In genomic region chr1:41416552-41417334, GRCh38 we compare ENCODE assay signal across 8 cellular contexts. TPM values are rescaled to one million over a fixed set of nuclear protein-coding genes. Genes with fewer than 3 reads are reported as not detected.
DNase-seq lines count a peak whose midpoint lies in the region; ATAC-seq and TF ChIP-seq lines count a peak whose summit lies in the region.

No MANE protein-coding gene starts in this region.

- no peaks in the 10 kb centered on the region for H3K9me3 Mint-ChIP-seq in CD4-positive, CD25-positive, alpha-beta regulatory T cell
- H3K9me3 Mint-ChIP-seq in natural killer cell, result no peaks in the 10 kb centered on the region
- no peaks in the 10 kb centered on the region for H3K9me3 Mint-ChIP-seq in stimulated activated naive B cell treated with anti-CD40 and anti-IgM and Interleukin-4, amounts not matched to agents 10 μg/mL and 1 μg/mL and 100 μg/mL, for 72 hours

- intact Hi-C loops in natural killer cell (cut with micrococcal nuclease), result loop anchor here (1.0 kb wide), 3 partner anchors 93 to 148 kb away; no protein-coding TSS in a partner anchor

- H3K36me3 Mint-ChIP-seq in CD4-positive, CD25-positive, alpha-beta regulatory T cell, result no peaks in the 10 kb centered on the region
- H3K36me3 Mint-ChIP-seq in natural killer cell, result no peaks in the 10 kb centered on the region
- no peaks in the 10 kb centered on the region for H3K36me3 Mint-ChIP-seq in stimulated activated naive B cell treated with anti-CD40 and anti-IgM and Interleukin-4, amounts not matched to agents 10 μg/mL and 1 μg/mL and 100 μg/mL, for 72 hours

- H3K9me3 ChIP-seq in CD4-positive, CD25-positive, alpha-beta regulatory T cell (ENCODE audit: control insufficient read depth in 2 of 2, low read length in 2 of 2), result no peaks in the 10 kb centered on the region

- H3K4me3 Mint-ChIP-seq in CD4-positive, CD25-positive, alpha-beta regulatory T cell, result no peak overlapping the region
- no peak overlapping the region for H3K4me3 Mint-ChIP-seq in natural killer cell
- no peak overlapping the region for H3K4me3 Mint-ChIP-seq in stimulated activated naive B cell treated with anti-CD40 and anti-IgM and Interleukin-4, amounts not matched to agents 10 μg/mL and 1 μg/mL and 100 μg/mL, for 72 hours

- TF ChIP-seq CTCF in natural killer cell (IDR thresholded peaks at IDR 0.05), result peak; percentile 93

- H3K27ac Mint-ChIP-seq in CD4-positive, CD25-positive, alpha-beta regulatory T cell, result no peak overlapping the region
- H3K27ac Mint-ChIP-seq in natural killer cell, result no peak overlapping the region
- H3K27ac Mint-ChIP-seq in stimulated activated naive B cell treated with anti-CD40 and anti-IgM and Interleukin-4, amounts not matched to agents 10 μg/mL and 1 μg/mL and 100 μg/mL, for 72 hours, result no peak overlapping the region

- peak; percentile 26 to 50 (median 44) for DNase-seq in CD4-positive, CD25-positive, alpha-beta regulatory T cell
- DNase-seq in HK-2 (ENCODE audit: unreplicated experiment) (peak; percentile 75), NOMO-1 treated with DMSO at 0.1 percent for 48 hours (lab: John Stamatoyannopoulos, UW; ENCODE audit: unreplicated experiment) (peak; percentile 54), activated T-cell treated with anti-CD3 and anti-CD28 coated beads for 1 hour (ENCODE audit: low read depth) (peak; percentile 56), natural killer cell (peak; percentile 65), cortex of kidney (lab: John Stamatoyannopoulos, UW) (no peak)
- DNase-seq in stimulated activated naive B cell treated with anti-CD40 and anti-IgM and Interleukin-4, amounts not matched to agents 10 μg/mL and 1 μg/mL and 100 μg/mL, for 72 hours, result peak; percentile 37

- no peaks in the 10 kb centered on the region for H3K4me1 ChIP-seq in CD4-positive, CD25-positive, alpha-beta regulatory T cell (ENCODE audit: control insufficient read depth, insufficient read depth, low read length, poor library complexity, severe bottlenecking)

- H3K27me3 Mint-ChIP-seq in CD4-positive, CD25-positive, alpha-beta regulatory T cell, result peaks cover 5% of the 10 kb centered on the region
- peaks cover 0 to 9% of the 10 kb centered on the region in 2 donors for H3K27me3 Mint-ChIP-seq in natural killer cell (ENCODE audit: low read depth in 2 of 2)
- H3K27me3 Mint-ChIP-seq in stimulated activated naive B cell treated with anti-CD40 and anti-IgM and Interleukin-4, amounts not matched to agents 10 μg/mL and 1 μg/mL and 100 μg/mL, for 72 hours, result peaks cover 14 to 20% of the 10 kb centered on the region in 2 donors

- ATAC-seq in CD4-positive, CD25-positive, alpha-beta regulatory T cell (ENCODE audit: low read depth in 2 of 2), result peak; percentile 26 to 47
- ATAC-seq in esophagus mucosa (peak; percentile 24), natural killer cell (peak; percentile 56 to 96 (median 88))
- ATAC-seq in stimulated activated naive B cell treated with anti-CD40 and anti-IgM and Interleukin-4, amounts not matched to agents 10 μg/mL and 1 μg/mL and 100 μg/mL, for 72 hours (replicated peaks), result peak; percentile 77 to 79

- peaks cover 0 to 3% (median 0%) of the 10 kb centered on the region in 4 donors for H3K4me1 Mint-ChIP-seq in CD4-positive, CD25-positive, alpha-beta regulatory T cell
- peaks cover 0 to 11% of the 10 kb centered on the region in 2 donors for H3K4me1 Mint-ChIP-seq in natural killer cell
- H3K4me1 Mint-ChIP-seq in stimulated activated naive B cell treated with anti-CD40 and anti-IgM and Interleukin-4, amounts not matched to agents 10 μg/mL and 1 μg/mL and 100 μg/mL, for 72 hours, result no peaks in the 10 kb centered on the region

- H3K4me3 ChIP-seq in CD4-positive, CD25-positive, alpha-beta regulatory T cell (ENCODE audit: low read depth, low read length), result no peak overlapping the region

- no peaks in the 10 kb centered on the region for H3K36me3 ChIP-seq in CD4-positive, CD25-positive, alpha-beta regulatory T cell (ENCODE audit: control insufficient read depth, insufficient read depth, low read length)

- H3K27ac ChIP-seq in CD4-positive, CD25-positive, alpha-beta regulatory T cell (ENCODE audit: insufficient read depth, low read length, poor library complexity, severe bottlenecking), result no peak overlapping the region

- no peaks in the 10 kb centered on the region for H3K27me3 ChIP-seq in CD4-positive, CD25-positive, alpha-beta regulatory T cell (ENCODE audit: control insufficient read depth, insufficient read depth, low read length)

RNA-seq across cellular contexts. Expression of gene FOXO6, which starts 55.5 kb away (rescaled TPM):
- 0.91 TPM for total RNA-seq in CD4-positive, CD25-positive, alpha-beta regulatory T cell
- not detected for polyA plus RNA-seq in CD4-positive, CD25-positive, alpha-beta regulatory T cell
- total RNA-seq in esophagus mucosa, result not detected
- 1 to 10 TPM; 1.2 to 3.3 (median 1.7) TPM for total RNA-seq in natural killer cell

Comparison
In these comparisons a context has a peak if more than half of its experiments do, and no peak if none do; other contexts are left out.
1. ATAC-seq: peak in every context shown above with its lines; median percentile 88 in natural killer cell; 78 in stimulated activated naive B cell treated with anti-CD40 and anti-IgM and Interleukin-4, amounts not matched to agents 10 μg/mL and 1 μg/mL and 100 μg/mL, for 72 hours; 36 in CD4-positive, CD25-positive, alpha-beta regulatory T cell; 24 in esophagus mucosa.